10 cellular contexts compared by ENCODE assay signal in the genomic region with DNA sequence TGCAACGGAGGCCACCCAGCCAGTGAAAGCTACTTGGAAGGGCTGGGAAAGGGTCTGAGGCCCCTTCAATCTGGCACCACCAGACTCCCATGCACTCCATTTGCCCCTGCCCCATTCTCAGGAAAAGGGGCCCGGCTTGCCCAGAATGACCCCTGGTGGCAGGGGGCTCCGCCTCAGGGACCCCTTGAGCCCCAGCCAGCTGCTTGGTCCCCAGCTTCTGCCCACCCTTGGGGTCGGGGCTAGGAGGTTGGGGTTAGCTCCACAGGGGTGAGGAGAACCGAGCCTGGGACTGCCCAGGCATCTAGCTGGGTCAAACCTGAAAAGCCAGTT. TPM values are rescaled to one million over a fixed set of nuclear protein-coding genes. Genes with fewer than 3 reads are reported as not detected.
DNase-seq lines count a peak whose midpoint lies in the region; ATAC-seq and TF ChIP-seq lines count a peak whose summit lies in the region.
"Had no signal": no experiment of that assay in that cellular context is flagged by ENCODE, and none has a peak within 500 bp of the region (broad histone marks: within the 10 kb centered on the region; RNA-seq: fewer than 3 reads in every experiment).

No MANE protein-coding gene starts in this region.

- WGBS in testis, 2 donors, result 55 to 80% methylated on average over 1 to 4 of the region's 5 CpGs

- no peaks in the 10 kb centered on the region for H3K9me3 ChIP-seq in testis

- no peak for DNase-seq in CD14-positive monocyte (ENCODE audit: low spot score)
- no peak for DNase-seq in activated B cell treated with CpG ODN at 0.5 μM for 24 hours
- no peak for DNase-seq in glutamatergic neuron
- DNase-seq in retinal pigment epithelial cell (ENCODE audit: low read depth), result no peak
- no peak for DNase-seq in NCI-H345 treated with DMSO at 0.1 percent for 48 hours (lab: John Stamatoyannopoulos, UW; ENCODE audit: unreplicated experiment)
- DNase-seq in T1000 (lab: John Stamatoyannopoulos, UW), result no peak
- no peak for DNase-seq in testis
- DNase-seq: DMS79 treated with DMSO at 0.1 percent for 48 hours; stimulated activated CD4-positive, alpha-beta T cell treated with anti-CD3 and anti-CD28 coated beads, Interleukin-2, amount 100 ng/mL, for 48 hours had no signal

- peaks cover 11% of the 10 kb centered on the region for H3K4me1 ChIP-seq in testis

- H3K4me1 Mint-ChIP-seq in CD14-positive monocyte (peaks cover 14% of the 10 kb centered on the region), activated B cell treated with CpG ODN at 0.5 μM for 24 hours (peaks cover 13% of the 10 kb centered on the region), glutamatergic neuron (ENCODE audit: low read depth, unreplicated experiment) (peaks cover 14% of the 10 kb centered on the region)

- intact Hi-C loops in CD14-positive monocyte (cut with micrococcal nuclease), result no loop called here
- intact Hi-C loops in activated B cell treated with CpG ODN at 0.5 μM for 24 hours (cut with micrococcal nuclease), result no loop called here
- intact Hi-C loops in testis (cut with DNase I; ENCODE audit: low total_unique reads), result no loop called here

- H3K27ac Mint-ChIP-seq in CD14-positive monocyte, result no peak overlapping the region
- H3K27ac Mint-ChIP-seq in activated B cell treated with CpG ODN at 0.5 μM for 24 hours, result no peak overlapping the region
- H3K27ac Mint-ChIP-seq in glutamatergic neuron (ENCODE audit: unreplicated experiment), result no peak overlapping the region

- H3K27me3 Mint-ChIP-seq in CD14-positive monocyte (ENCODE audit: low read depth in 3 of 3) (peaks cover 50 to 76% (median 52%) of the 10 kb centered on the region in 3 donors), activated B cell treated with CpG ODN at 0.5 μM for 24 hours (peaks cover 20% of the 10 kb centered on the region), glutamatergic neuron (ENCODE audit: unreplicated experiment) (peaks cover 10% of the 10 kb centered on the region)

- no peak for TF ChIP-seq POLR2A in testis (IDR thresholded peaks at IDR 0.05)

- H3K9me3 Mint-ChIP-seq in CD14-positive monocyte (peaks cover 0 to 9% (median 4%) of the 10 kb centered on the region in 7 donors), activated B cell treated with CpG ODN at 0.5 μM for 24 hours (no peaks in the 10 kb centered on the region), glutamatergic neuron (ENCODE audit: unreplicated experiment) (peaks cover 5% of the 10 kb centered on the region)

- H3K27ac ChIP-seq in testis, result peak overlapping the region in 1 of 2 donors; percentile 83

- ATAC-seq in activated B cell treated with CpG ODN at 0.5 μM for 24 hours (ENCODE audit: low read depth) (no peak), HG02840 (IDR thresholded peaks at IDR 0.05; ENCODE audit: low FRiP score, unreplicated experiment) (no peak)

- H3K4me3 Mint-ChIP-seq in CD14-positive monocyte, result peak overlapping the region; percentile 37 to 79
- H3K4me3 Mint-ChIP-seq in activated B cell treated with CpG ODN at 0.5 μM for 24 hours, result peak overlapping the region; percentile 53
- peak overlapping the region; percentile 76 for H3K4me3 Mint-ChIP-seq in glutamatergic neuron (ENCODE audit: unreplicated experiment)

- TF ChIP-seq CTCF in CD14-positive monocyte (IDR thresholded peaks at IDR 0.05) (no peak), activated B cell treated with CpG ODN at 0.5 μM for 24 hours (IDR thresholded peaks at IDR 0.05) (no peak), glutamatergic neuron (IDR thresholded peaks at IDR 0.05; ENCODE audit: partially characterized antibody, unreplicated experiment) (no peak), retinal pigment epithelial cell (conservative IDR thresholded peaks at IDR 0.05; ENCODE audit: low read depth, low read length) (no peak), testis (IDR thresholded peaks at IDR 0.05) (no peak)

- POLR2A ChIA-PET in activated B cell treated with CpG ODN at 0.5 μM for 24 hours (lab: Charles Lee), result interaction anchor here (0.6 to 1.1 kb wide), 2 partner anchors 18 to 19 kb away, joined by 3 to 4 read pairs; a partner anchor contains a TSS

- H3K27me3 ChIP-seq in testis, result no peaks in the 10 kb centered on the region

- peak overlapping the region; percentile 65 for H3K4me3 ChIP-seq in retinal pigment epithelial cell (ENCODE audit: low read length)
- H3K4me3 ChIP-seq in testis, result peak overlapping the region in 1 of 2 donors; percentile 65

- H3K36me3 Mint-ChIP-seq in CD14-positive monocyte, result peaks cover 0 to 3% of the 10 kb centered on the region in 2 donors
- no peaks in the 10 kb centered on the region for H3K36me3 Mint-ChIP-seq in activated B cell treated with CpG ODN at 0.5 μM for 24 hours (ENCODE audit: low read depth)
- H3K36me3 Mint-ChIP-seq in glutamatergic neuron (ENCODE audit: unreplicated experiment), result no peaks in the 10 kb centered on the region

- H3K36me3 ChIP-seq in testis (ENCODE audit: low read depth, missing control alignments), result no peaks in the 10 kb centered on the region

- CTCF ChIA-PET in activated B cell treated with CpG ODN at 0.5 μM for 24 hours (lab: Charles Lee), result interaction anchor here (1.6 to 5.2 kb wide), 2 partner anchors 25 to 36 kb away, joined by 5 to 32 read pairs; no protein-coding TSS in a partner anchor

RNA-seq across cellular contexts. Expression of a gene that starts 1.3 kb away (rescaled TPM):
- not detected for polyA plus RNA-seq in CD14-positive monocyte
- 0.67 and 1.3 TPM in 2 replicates for total RNA-seq in activated B cell treated with CpG ODN at 0.5 μM for 24 hours
- total RNA-seq in glutamatergic neuron (ENCODE audit: unreplicated experiment), result 25.2 TPM
- 10 to 100 TPM; 18.3 to 22.5 TPM for total RNA-seq in testis
- 15.9 TPM for polyA plus RNA-seq in testis (ENCODE audit: insufficient read depth, low read depth, low replicate concordance)

RNA-seq across cellular contexts. Expression of a gene that starts 6.8 kb away (rescaled TPM):
- polyA plus RNA-seq in CD14-positive monocyte (10 to 100 TPM; 70.6 to 86.9 TPM), testis (ENCODE audit: insufficient read depth, low read depth, low replicate concordance) (42.6 TPM)
- total RNA-seq in activated B cell treated with CpG ODN at 0.5 μM for 24 hours (51.7 and 53.6 TPM in 2 replicates), glutamatergic neuron (ENCODE audit: unreplicated experiment) (24.7 TPM), testis (10 to 100 TPM; 44.8 to 61.7 TPM)

RNA-seq across cellular contexts. Expression of a gene that starts 17.5 kb away (rescaled TPM):
- 10 to 100 TPM; 31.6 to 32.2 TPM for polyA plus RNA-seq in CD14-positive monocyte
- total RNA-seq in activated B cell treated with CpG ODN at 0.5 μM for 24 hours, result 34.9 and 36.6 TPM in 2 replicates
- 21.5 TPM for total RNA-seq in glutamatergic neuron (ENCODE audit: unreplicated experiment)
- 10 to 100 TPM; 12.8 to 17.5 TPM for total RNA-seq in testis
- polyA plus RNA-seq in testis (ENCODE audit: insufficient read depth, low read depth, low replicate concordance), result 26.9 TPM

RNA-seq across cellular contexts. Expression of a gene that starts 17.8 kb away (rescaled TPM):
- polyA plus RNA-seq in CD14-positive monocyte, result 10 to 100 TPM; 18.7 to 20.8 TPM
- 26.5 and 30.6 TPM in 2 replicates for total RNA-seq in activated B cell treated with CpG ODN at 0.5 μM for 24 hours
- total RNA-seq in glutamatergic neuron (ENCODE audit: unreplicated experiment), result 10.2 TPM
- total RNA-seq in testis, result 1 to 10 TPM; 2.4 to 3.0 TPM
- polyA plus RNA-seq in testis (ENCODE audit: insufficient read depth, low read depth, low replicate concordance), result 6.5 TPM
